8 cellular contexts compared by ENCODE assay signal in the genomic region with DNA sequence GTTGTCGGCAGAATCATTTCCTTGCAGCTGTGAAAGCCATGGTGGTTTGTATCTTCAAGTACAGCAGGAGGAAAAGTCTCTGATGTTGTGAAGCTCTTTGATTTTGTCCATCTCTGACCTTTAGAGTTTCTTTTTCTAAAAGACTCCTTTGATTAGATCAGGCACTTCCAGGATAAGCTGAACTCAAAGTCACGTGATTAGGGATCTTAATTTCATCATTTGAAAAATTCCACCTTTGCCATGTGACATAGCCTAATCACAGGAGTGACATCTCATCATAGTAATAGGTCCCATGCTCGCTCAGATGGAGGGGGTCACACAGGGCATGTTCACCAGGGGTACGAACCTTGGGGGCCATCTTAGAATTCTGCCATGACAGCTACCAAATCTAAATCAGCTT.
"Had no signal": no experiment of that assay in that cellular context is flagged by ENCODE, and none has a peak within 500 bp of the region (broad histone marks: within the 10 kb centered on the region; RNA-seq: fewer than 3 reads in every experiment).

No MANE protein-coding gene starts in this region.

- H3K4me3 ChIP-seq: GM12878 had no signal

- DNase-seq: GDM1, GF-D8 had no signal

- ATAC-seq: GM12878 had no signal

- FAIRE-seq: G401.6, GM12878, GM12891, GM12892, GM18507, GM19239 had no signal
